ENCODE assay signal across 11 cellular contexts in genomic region chr3:111738238-111738637, GRCh38.
DNase-seq lines count a peak whose midpoint lies in the region; ATAC-seq and TF ChIP-seq lines count a peak whose summit lies in the region.
"Had no signal": no experiment of that assay in that cellular context is flagged by ENCODE, and none has a peak within 500 bp of the region (broad histone marks: within the 10 kb centered on the region; RNA-seq: fewer than 3 reads in every experiment).

No MANE protein-coding gene starts in this region.

- 50 to 53% methylated on average over 1 of the region's 1 CpG for WGBS in body of pancreas, 2 donors
- 36% methylated on average over 1 of the region's 1 CpG for WGBS in urinary bladder

- no peaks in the 10 kb centered on the region for H3K9me3 ChIP-seq in body of pancreas

- no peak overlapping the region for H3K4me3 Mint-ChIP-seq in activated T-cell treated with anti-CD3 and anti-CD28 coated beads, Interleukin-2, amount 50 U/mL, for 72 hours
- no peak overlapping the region for H3K4me3 Mint-ChIP-seq in osteocyte (ENCODE audit: unreplicated experiment)
- H3K4me3 Mint-ChIP-seq: central memory CD8-positive, alpha-beta T cell had no signal

- no peaks in the 10 kb centered on the region for H3K27me3 Mint-ChIP-seq in activated T-cell treated with anti-CD3 and anti-CD28 coated beads, Interleukin-2, amount 50 U/mL, for 72 hours (ENCODE audit: low read depth)
- H3K27me3 Mint-ChIP-seq in osteocyte (ENCODE audit: unreplicated experiment), result no peaks in the 10 kb centered on the region
- H3K27me3 Mint-ChIP-seq: central memory CD8-positive, alpha-beta T cell had no signal

- TF ChIP-seq CTCF in body of pancreas (IDR thresholded peaks at IDR 0.05) (no peak), osteocyte (IDR thresholded peaks at IDR 0.05) (no peak)

- H3K4me1 ChIP-seq in body of pancreas, result peaks cover 75% of the 10 kb centered on the region
- peaks cover 4% of the 10 kb centered on the region for H3K4me1 ChIP-seq in urinary bladder (ENCODE audit: insufficient read depth)

- no peak overlapping the region for H3K4me3 ChIP-seq in body of pancreas
- H3K4me3 ChIP-seq in urinary bladder (ENCODE audit: low read depth, low read length), result no peak overlapping the region

- H3K27me3 ChIP-seq in body of pancreas, result no peaks in the 10 kb centered on the region

- H3K27ac Mint-ChIP-seq in activated T-cell treated with anti-CD3 and anti-CD28 coated beads, Interleukin-2, amount 50 U/mL, for 72 hours, result peak overlapping the region; percentile 74
- H3K27ac Mint-ChIP-seq in osteocyte (ENCODE audit: unreplicated experiment), result peak overlapping the region; percentile 84

- no peak for TF ChIP-seq POLR2A in body of pancreas (IDR thresholded peaks at IDR 0.05)

- H3K36me3 ChIP-seq in body of pancreas (replicated peaks in 1 of 2; ENCODE audit: insufficient read depth in 1 of 2, low read depth in 2 of 2), result no peaks in the 10 kb centered on the region
- H3K36me3 ChIP-seq in urinary bladder (ENCODE audit: insufficient read depth), result no peaks in the 10 kb centered on the region

- intact Hi-C loops in body of pancreas (cut with DNase I), result no loop called here
- intact Hi-C loops in left colon (cut with DNase I, micrococcal nuclease), result no loop called here

- peaks cover 0 to 5% of the 10 kb centered on the region in 2 donors for H3K9me3 Mint-ChIP-seq in activated T-cell treated with anti-CD3 and anti-CD28 coated beads, Interleukin-2, amount 50 U/mL, for 72 hours
- no peaks in the 10 kb centered on the region for H3K9me3 Mint-ChIP-seq in osteocyte (ENCODE audit: unreplicated experiment)
- H3K9me3 Mint-ChIP-seq: central memory CD8-positive, alpha-beta T cell had no signal

- H3K36me3 Mint-ChIP-seq in activated T-cell treated with anti-CD3 and anti-CD28 coated beads, Interleukin-2, amount 50 U/mL, for 72 hours (ENCODE audit: insufficient read depth in 2 of 2), result no peaks in the 10 kb centered on the region
- H3K36me3 Mint-ChIP-seq in osteocyte (ENCODE audit: unreplicated experiment), result no peaks in the 10 kb centered on the region

- H3K4me1 Mint-ChIP-seq in activated T-cell treated with anti-CD3 and anti-CD28 coated beads, Interleukin-2, amount 50 U/mL, for 72 hours (ENCODE audit: low read depth), result peaks cover 29% of the 10 kb centered on the region
- H3K4me1 Mint-ChIP-seq in osteocyte (ENCODE audit: unreplicated experiment), result peaks cover 74% of the 10 kb centered on the region
- H3K4me1 Mint-ChIP-seq: central memory CD8-positive, alpha-beta T cell had no signal

- ATAC-seq in activated T-cell treated with anti-CD3 and anti-CD28 coated beads, Interleukin-2, amount 50 U/mL, for 72 hours (replicated peaks in 1 of 2), result peak; percentile 54 to 65
- ATAC-seq in body of pancreas (no peak), HG02884 (IDR thresholded peaks at IDR 0.05; ENCODE audit: unreplicated experiment) (no peak), GM18870 (IDR thresholded peaks at IDR 0.05; ENCODE audit: unreplicated experiment) (no peak), left colon (no peak)
- ATAC-seq: Panc1 had no signal

- H3K27ac ChIP-seq in body of pancreas, result peak overlapping the region; percentile 64 to 92 (median 89)
- peak overlapping the region; percentile 56 for H3K27ac ChIP-seq in urinary bladder (ENCODE audit: low read depth)

- no peak for DNase-seq in activated T-cell treated with anti-CD3 and anti-CD28 coated beads, Interleukin-2, amount 50 U/mL, for 72 hours
- no peak for DNase-seq in activated T-cell treated with anti-CD3 and anti-CD28 coated beads, Interleukin-2, amount 50 U/mL, for 1 hour
- DNase-seq in body of pancreas (no peak), osteocyte (ENCODE audit: extremely low spot score, unreplicated experiment) (no peak), left colon (no peak)
- DNase-seq: KBM-7 had no signal

Comparison
In these comparisons a context has a peak if more than half of its experiments do, and no peak if none do; other contexts are left out.
1. ATAC-seq: peak in activated T-cell treated with anti-CD3 and anti-CD28 coated beads, Interleukin-2, amount 50 U/mL, for 72 hours (2 of 2); none in body of pancreas (single experiment), HG02884 (single experiment), GM18870 (single experiment) and left colon (single experiment).